In the genomic region with DNA sequence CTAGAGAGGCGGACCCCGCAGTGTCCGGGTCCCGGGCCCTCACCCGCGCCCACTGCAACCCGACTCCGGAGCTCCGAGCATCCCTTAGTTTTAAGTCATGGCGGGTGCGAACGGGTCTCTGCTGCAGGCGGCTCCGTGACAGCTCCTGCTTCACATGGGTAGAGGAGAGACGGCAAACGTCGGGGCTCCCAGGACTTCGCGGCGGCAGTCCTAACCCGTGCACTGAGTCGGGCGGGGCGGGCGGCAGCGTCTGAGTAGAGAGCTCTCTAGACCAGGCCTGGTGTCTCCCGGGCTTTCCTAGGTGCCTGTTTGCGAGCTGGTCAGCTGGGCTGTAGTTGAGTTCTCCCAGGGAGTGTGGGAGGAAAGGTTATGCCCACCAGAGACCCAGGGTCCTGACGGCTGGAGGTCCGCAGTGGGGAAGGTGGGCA, we compare ENCODE assay signal across 2 cellular contexts.
TF ChIP-seq lines count a peak whose summit lies in the region.

No MANE protein-coding gene starts in this region.

TF ChIP-seq in HCT116, 20 proteins besides CTCF, POLR2A, EP300 and RAD21:
- TF ChIP-seq, protein P1, sequence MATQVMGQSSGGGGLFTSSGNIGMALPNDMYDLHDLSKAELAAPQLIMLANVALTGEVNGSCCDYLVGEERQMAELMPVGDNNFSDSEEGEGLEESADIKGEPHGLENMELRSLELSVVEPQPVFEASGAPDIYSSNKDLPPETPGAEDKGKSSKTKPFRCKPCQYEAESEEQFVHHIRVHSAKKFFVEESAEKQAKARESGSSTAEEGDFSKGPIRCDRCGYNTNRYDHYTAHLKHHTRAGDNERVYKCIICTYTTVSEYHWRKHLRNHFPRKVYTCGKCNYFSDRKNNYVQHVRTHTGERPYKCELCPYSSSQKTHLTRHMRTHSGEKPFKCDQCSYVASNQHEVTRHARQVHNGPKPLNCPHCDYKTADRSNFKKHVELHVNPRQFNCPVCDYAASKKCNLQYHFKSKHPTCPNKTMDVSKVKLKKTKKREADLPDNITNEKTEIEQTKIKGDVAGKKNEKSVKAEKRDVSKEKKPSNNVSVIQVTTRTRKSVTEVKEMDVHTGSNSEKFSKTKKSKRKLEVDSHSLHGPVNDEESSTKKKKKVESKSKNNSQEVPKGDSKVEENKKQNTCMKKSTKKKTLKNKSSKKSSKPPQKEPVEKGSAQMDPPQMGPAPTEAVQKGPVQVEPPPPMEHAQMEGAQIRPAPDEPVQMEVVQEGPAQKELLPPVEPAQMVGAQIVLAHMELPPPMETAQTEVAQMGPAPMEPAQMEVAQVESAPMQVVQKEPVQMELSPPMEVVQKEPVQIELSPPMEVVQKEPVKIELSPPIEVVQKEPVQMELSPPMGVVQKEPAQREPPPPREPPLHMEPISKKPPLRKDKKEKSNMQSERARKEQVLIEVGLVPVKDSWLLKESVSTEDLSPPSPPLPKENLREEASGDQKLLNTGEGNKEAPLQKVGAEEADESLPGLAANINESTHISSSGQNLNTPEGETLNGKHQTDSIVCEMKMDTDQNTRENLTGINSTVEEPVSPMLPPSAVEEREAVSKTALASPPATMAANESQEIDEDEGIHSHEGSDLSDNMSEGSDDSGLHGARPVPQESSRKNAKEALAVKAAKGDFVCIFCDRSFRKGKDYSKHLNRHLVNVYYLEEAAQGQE (IDR thresholded peaks at IDR 0.05; ENCODE audit: low read depth): no peak
- TF ChIP-seq ZFX (IDR thresholded peaks at IDR 0.05): peak; percentile 36; the same call in 1 of the 2 replicates
TF ChIP-seq in HCT116: peak in this region for 1.

TF ChIP-seq in SK-N-SH, 30 proteins besides CTCF, POLR2A, EP300 and RAD21:
- TF ChIP-seq, protein P2, sequence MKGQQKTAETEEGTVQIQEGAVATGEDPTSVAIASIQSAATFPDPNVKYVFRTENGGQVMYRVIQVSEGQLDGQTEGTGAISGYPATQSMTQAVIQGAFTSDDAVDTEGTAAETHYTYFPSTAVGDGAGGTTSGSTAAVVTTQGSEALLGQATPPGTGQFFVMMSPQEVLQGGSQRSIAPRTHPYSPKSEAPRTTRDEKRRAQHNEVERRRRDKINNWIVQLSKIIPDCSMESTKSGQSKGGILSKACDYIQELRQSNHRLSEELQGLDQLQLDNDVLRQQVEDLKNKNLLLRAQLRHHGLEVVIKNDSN (IDR thresholded peaks at IDR 0.05; ENCODE audit: borderline replicate concordance, low read depth): no peak
- TF ChIP-seq ELF1 (IDR thresholded peaks at IDR 0.05) (no peak), PBX3 (IDR thresholded peaks at IDR 0.05) (no peak), MXI1 (IDR thresholded peaks at IDR 0.05; ENCODE audit: low read depth, low read length) (0 out of 2 replicates have a peak, but pooled peaks have one; percentile 9), SIN3A (IDR thresholded peaks at IDR 0.05; ENCODE audit: borderline replicate concordance, low read depth, low read length) (0 out of 2 replicates have a peak, but pooled peaks have one; percentile 4), FOSL2 (IDR thresholded peaks at IDR 0.05; ENCODE audit: borderline replicate concordance, low read depth) (no peak), TCF12 (IDR thresholded peaks at IDR 0.05) (no peak), TEAD4 (IDR thresholded peaks at IDR 0.05; ENCODE audit: borderline replicate concordance, insufficient read depth) (no peak)
